Comparison of ENCODE assay signal across 10 cellular contexts in genomic region chr3:37863552-37863865, GRCh38. TPM values are rescaled to one million over a fixed set of nuclear protein-coding genes. Genes with fewer than 3 reads are reported as not detected.
DNase-seq lines count a peak whose midpoint lies in the region; ATAC-seq and TF ChIP-seq lines count a peak whose summit lies in the region.
"Had no signal": no experiment of that assay in that cellular context is flagged by ENCODE, and none has a peak within 500 bp of the region (broad histone marks: within the 10 kb centered on the region; RNA-seq: fewer than 3 reads in every experiment).

No MANE protein-coding gene starts in this region.

- peak overlapping the region in 8 of 12 donors; percentile 71 to 89 (median 80) for H3K4me3 ChIP-seq in heart left ventricle
- peak overlapping the region; percentile 92 for H3K4me3 ChIP-seq in coronary artery
- no peak overlapping the region for H3K4me3 ChIP-seq in urinary bladder (ENCODE audit: low read depth, low read length)

- peaks cover 0 to 9% (median 0%) of the 10 kb centered on the region in 12 donors for H3K9me3 ChIP-seq in heart left ventricle

- H3K27ac ChIP-seq in heart left ventricle (peak overlapping the region; percentile 53 to 93 (median 84)), coronary artery (peak overlapping the region; percentile 63 to 96), urinary bladder (ENCODE audit: low read depth) (peak overlapping the region; percentile 57)

- no peak overlapping the region for H3K27ac Mint-ChIP-seq in naive B cell

- H3K4me1 Mint-ChIP-seq in naive B cell: peaks cover 14 to 23% (median 19%) of the 10 kb centered on the region in 3 donors

- no peak for ATAC-seq in heart left ventricle
- no peak for ATAC-seq in naive B cell (ENCODE audit: low read depth in 2 of 2)
- ATAC-seq in GM18511 (IDR thresholded peaks at IDR 0.05; ENCODE audit: unreplicated experiment): no peak

- DNase-seq in heart left ventricle (no peak), cardiac septum (ENCODE audit: low spot score) (no peak), coronary artery (ENCODE audit: low spot score) (no peak), naive B cell (no peak), ureter (ENCODE audit: low spot score) (no peak), foreskin melanocyte (no peak)
- DNase-seq: activated CD4-positive, alpha-beta T cell treated with anti-CD3 and anti-CD28 coated beads for 4 hours; NCI-H446 had no signal

- peaks cover 16 to 25% (median 22%) of the 10 kb centered on the region in 3 donors for H3K27me3 Mint-ChIP-seq in naive B cell

- intact Hi-C loops in heart left ventricle (cut with DNase I): loop anchor here in 1 of 10 donors (2.0 kb wide), 1 partner anchor 29 kb away; no protein-coding TSS in a partner anchor
- intact Hi-C loops in cardiac septum (cut with DNase I): no loop called here

- peaks cover 8 to 50% (median 31%) of the 10 kb centered on the region in 12 donors for H3K4me1 ChIP-seq in heart left ventricle
- H3K4me1 ChIP-seq in urinary bladder (ENCODE audit: insufficient read depth): peaks cover 4% of the 10 kb centered on the region

- H3K36me3 ChIP-seq in heart left ventricle (no peaks in the 10 kb centered on the region), urinary bladder (ENCODE audit: insufficient read depth) (no peaks in the 10 kb centered on the region)

- 29 to 56% (median 50%) methylated on average over 6 of the region's 6 CpGs for WGBS in heart left ventricle, 4 donors
- WGBS in urinary bladder: 49% methylated on average over 6 of the region's 6 CpGs

- no peaks in the 10 kb centered on the region for H3K9me3 Mint-ChIP-seq in naive B cell

- TF ChIP-seq CTCF in heart left ventricle (IDR thresholded peaks at IDR 0.05) (no peak), coronary artery (IDR thresholded peaks at IDR 0.05) (no peak)

- TF ChIP-seq POLR2A in heart left ventricle (IDR thresholded peaks at IDR 0.05): no peak

- peak overlapping the region in 5 of 8 donors; percentile 2 to 93 (median 46) for H3K4me3 Mint-ChIP-seq in naive B cell

- H3K27me3 ChIP-seq in heart left ventricle: no peaks in the 10 kb centered on the region

- H3K36me3 Mint-ChIP-seq in naive B cell: no peaks in the 10 kb centered on the region

RNA-seq across cellular contexts. Expression of gene CTDSPL, which starts 1.8 kb away (rescaled TPM):
- total RNA-seq in heart left ventricle (10 to 100 TPM; 26.3 to 54.6 (median 38.0) TPM), cardiac septum (36.4 TPM), urinary bladder (58.2 TPM), ureter (68.4 TPM)
- polyA plus RNA-seq in heart left ventricle (1 to 10 TPM; 9.2 to 9.9 TPM), naive B cell (ENCODE audit: low read depth in 6 of 6) (under 1 TPM in 3 of 6 donors, not detected in 3; 0.15 to 0.70 (median 0.31) TPM), urinary bladder (36.9 TPM)
